Comparison of ENCODE assay signal across 2 cellular contexts in genomic region chr11:74550991-74551753, GRCh38.
TF ChIP-seq lines count a peak whose summit lies in the region.

No MANE protein-coding gene starts in this region.

TF ChIP-seq in A549, 52 proteins besides CTCF, POLR2A, EP300 and RAD21 (continued from another document):
- TF ChIP-seq ESRRA (IDR thresholded peaks at IDR 0.05; ENCODE audit: borderline replicate concordance, low read length): no peak
- no peak for TF ChIP-seq KDM5A (IDR thresholded peaks at IDR 0.05)
- no peak for TF ChIP-seq ATOH8 (CRISPR knock-in tag; IDR thresholded peaks at IDR 0.05; ENCODE audit: low read depth)
- no peak for TF ChIP-seq POLR2AphosphoS2 (conservative IDR thresholded peaks at IDR 0.05; ENCODE audit: low read length)
- no peak for TF ChIP-seq MAFK (IDR thresholded peaks at IDR 0.05; ENCODE audit: partially characterized antibody)
- no peak for TF ChIP-seq NPAS2 (CRISPR knock-in tag; IDR thresholded peaks at IDR 0.05; ENCODE audit: borderline replicate concordance)
- no peak for TF ChIP-seq BCL3 (IDR thresholded peaks at IDR 0.05)
- no peak for TF ChIP-seq RARB (CRISPR knock-in tag; IDR thresholded peaks at IDR 0.05)
- TF ChIP-seq CBX2 (IDR thresholded peaks at IDR 0.05; ENCODE audit: borderline replicate concordance, low read depth): no peak
- TF ChIP-seq BHLHE40 (IDR thresholded peaks at IDR 0.05; ENCODE audit: low read depth, low read length): no peak
- no peak for TF ChIP-seq RCOR1 (IDR thresholded peaks at IDR 0.05; ENCODE audit: low read depth, low read length)
- no peak for TF ChIP-seq TP53 (CRISPR knock-in tag; IDR thresholded peaks at IDR 0.05)

TF ChIP-seq in endothelial cell of umbilical vein, 7 proteins besides CTCF, POLR2A, EP300 and RAD21 (continued from another document):
- TF ChIP-seq MAX (IDR thresholded peaks at IDR 0.05; ENCODE audit: insufficient read depth, insufficient read length): no peak
- no peak for TF ChIP-seq MYC (IDR thresholded peaks at IDR 0.05; ENCODE audit: low read depth, low read length)
- TF ChIP-seq POLR2AphosphoS5 (IDR thresholded peaks at IDR 0.05; ENCODE audit: insufficient read depth, low read depth, low read length): no peak
- no peak for TF ChIP-seq GATA2 (IDR thresholded peaks at IDR 0.05; ENCODE audit: insufficient read depth, insufficient read length, low read depth, low read length)
- TF ChIP-seq EZH2 (IDR thresholded peaks at IDR 0.05; ENCODE audit: borderline replicate concordance, low read depth, low read length, severe bottlenecking): no peak
TF ChIP-seq in endothelial cell of umbilical vein: peak in this region for 0.
